In the genomic region with DNA sequence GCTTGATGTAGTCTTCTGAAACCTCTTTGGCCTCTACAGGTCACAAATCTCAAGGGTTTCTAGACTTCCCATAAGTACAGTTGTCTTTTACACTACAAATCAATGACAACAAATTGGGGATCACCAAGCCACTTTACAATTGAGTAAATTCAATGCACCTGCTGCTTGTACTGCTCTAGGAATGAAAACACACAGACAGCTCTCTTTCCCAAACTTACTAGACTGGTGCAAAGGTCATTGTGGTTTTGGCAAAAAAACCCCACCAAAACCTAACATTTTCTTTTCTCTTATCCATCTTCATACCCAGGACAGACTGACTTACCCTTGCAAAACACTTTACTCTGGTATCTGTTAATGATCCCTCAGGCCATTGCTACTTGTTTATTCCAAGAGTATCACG, we compare ENCODE assay signal across 16 cellular contexts. TPM values are rescaled to one million over a fixed set of nuclear protein-coding genes. Genes with fewer than 3 reads are reported as not detected.
DNase-seq lines count a peak whose midpoint lies in the region; ATAC-seq and TF ChIP-seq lines count a peak whose summit lies in the region.
"Had no signal": no experiment of that assay in that cellular context is flagged by ENCODE, and none has a peak within 500 bp of the region (broad histone marks: within the 10 kb centered on the region; RNA-seq: fewer than 3 reads in every experiment).

No MANE protein-coding gene starts in this region.

- H3K4me1 Mint-ChIP-seq in CD4-positive, alpha-beta memory T cell = peaks cover 32 to 55% (median 43%) of the 10 kb centered on the region in 4 donors
- peaks cover 47% of the 10 kb centered on the region for H3K4me1 Mint-ChIP-seq in activated B cell treated with CpG ODN at 0.5 μM for 24 hours

- no peak for TF ChIP-seq RAD21 in liver (IDR thresholded peaks at IDR 0.05)

- TF ChIP-seq CTCF in GM12865 (IDR thresholded peaks at IDR 0.05; ENCODE audit: insufficient read depth, low read depth, low read length, missing control alignments) (no peak), activated B cell treated with CpG ODN at 0.5 μM for 24 hours (IDR thresholded peaks at IDR 0.05) (no peak), liver (IDR thresholded peaks at IDR 0.05; ENCODE audit: low read depth, low read length, missing input control) (no peak)

- 27% methylated on average over 1 of the region's 1 CpG for WGBS in liver

- peak overlapping the region; percentile 8 to 97 (median 66) for H3K4me3 Mint-ChIP-seq in CD4-positive, alpha-beta memory T cell
- H3K4me3 Mint-ChIP-seq in activated B cell treated with CpG ODN at 0.5 μM for 24 hours = peak overlapping the region; percentile 55
- H3K4me3 Mint-ChIP-seq: neural progenitor cell had no signal

- H3K27me3 Mint-ChIP-seq in CD4-positive, alpha-beta memory T cell = no peaks in the 10 kb centered on the region
- no peaks in the 10 kb centered on the region for H3K27me3 Mint-ChIP-seq in activated B cell treated with CpG ODN at 0.5 μM for 24 hours

- peak overlapping the region; percentile 96 for H3K27ac ChIP-seq in CD4-positive, alpha-beta memory T cell (ENCODE audit: low read depth, low read length)
- no peak overlapping the region for H3K27ac ChIP-seq in liver (ENCODE audit: low read depth in 1 of 2, low read length in 2 of 2)
- H3K27ac ChIP-seq: neural progenitor cell had no signal

- CTCF ChIA-PET in CD4-positive, alpha-beta memory T cell (lab: Charles Lee; ENCODE audit: partially characterized antibody) = interaction anchor here (1.0 to 13.9 kb wide), 4 partner anchors 32 to 99 kb away, joined by 3 to 561 read pairs (median 186); partner anchors contain the start of gene PHC1
- CTCF ChIA-PET in activated B cell treated with CpG ODN at 0.5 μM for 24 hours (lab: Charles Lee) = interaction anchor here (0.8 kb wide), 1 partner anchor 95 kb away, joined by 3 read pairs; no protein-coding TSS in a partner anchor

- no peaks in the 10 kb centered on the region for H3K9me3 Mint-ChIP-seq in CD4-positive, alpha-beta memory T cell
- no peaks in the 10 kb centered on the region for H3K9me3 Mint-ChIP-seq in activated B cell treated with CpG ODN at 0.5 μM for 24 hours
- H3K9me3 Mint-ChIP-seq: neural progenitor cell had no signal

- H3K36me3 Mint-ChIP-seq in CD4-positive, alpha-beta memory T cell = peaks cover 15 to 73% of the 10 kb centered on the region in 2 donors
- H3K36me3 Mint-ChIP-seq in activated B cell treated with CpG ODN at 0.5 μM for 24 hours (ENCODE audit: low read depth) = peaks cover 64% of the 10 kb centered on the region

- intact Hi-C loops in CD4-positive, alpha-beta memory T cell (cut with micrococcal nuclease) = no loop called here
- intact Hi-C loops in activated B cell treated with CpG ODN at 0.5 μM for 24 hours (cut with micrococcal nuclease) = no loop called here

- peak overlapping the region; percentile 25 to 99 (median 85) for H3K27ac Mint-ChIP-seq in CD4-positive, alpha-beta memory T cell
- H3K27ac Mint-ChIP-seq in activated B cell treated with CpG ODN at 0.5 μM for 24 hours = peak overlapping the region; percentile 74
- H3K27ac Mint-ChIP-seq: neural progenitor cell had no signal

- H3K9ac ChIP-seq in liver (ENCODE audit: low read depth in 1 of 2, low read length in 2 of 2) = no peak overlapping the region
- H3K9ac ChIP-seq: neural progenitor cell, SK-N-SH had no signal

- DNase-seq in CD4-positive, alpha-beta memory T cell = no peak
- DNase-seq in GM12865 (ENCODE audit: low read depth) = peak; percentile 39
- no peak for DNase-seq in activated B cell treated with CpG ODN at 0.5 μM for 24 hours
- DNase-seq in NOMO-1 treated with dmso at 0.1 percent for 144 hours (lab: John Stamatoyannopoulos, UW; ENCODE audit: unreplicated experiment) = no peak
- DNase-seq in superior temporal gyrus (ENCODE audit: extremely low spot score) = no peak
- DNase-seq: activated CD4-positive, CD25-positive, alpha-beta regulatory T cell; effector CD8-positive, alpha-beta T cell; GOT3; NCI-H1048; NCI-H2171; retina; SK-N-SH; trophoblast cell had no signal

- H3K27me3 ChIP-seq in CD4-positive, alpha-beta memory T cell (ENCODE audit: insufficient read depth, low read length) = no peaks in the 10 kb centered on the region
- no peaks in the 10 kb centered on the region for H3K27me3 ChIP-seq in liver (ENCODE audit: control insufficient read depth in 4 of 4, insufficient read depth in 4 of 4, low read length in 3 of 4)
- H3K27me3 ChIP-seq: neural progenitor cell had no signal

- POLR2A ChIA-PET in CD4-positive, alpha-beta memory T cell (lab: Charles Lee; ENCODE audit: partially characterized antibody) = interaction anchor here (1.6 to 10.1 kb wide), 3 partner anchors 9 to 103 kb away, joined by 5 to 492 read pairs (median 9); no protein-coding TSS in a partner anchor
- POLR2A ChIA-PET in activated B cell treated with CpG ODN at 0.5 μM for 24 hours (lab: Charles Lee) = interaction anchor here (0.6 kb wide), 1 partner anchor 49 kb away, joined by 6 read pairs; no protein-coding TSS in a partner anchor

- no peak for ATAC-seq in activated B cell treated with CpG ODN at 0.5 μM for 24 hours (ENCODE audit: low read depth)
- no peak for ATAC-seq in HG02571 (IDR thresholded peaks at IDR 0.05; ENCODE audit: unreplicated experiment)

- no peak overlapping the region for H3K4me3 ChIP-seq in CD4-positive, alpha-beta memory T cell (ENCODE audit: low read length in 2 of 2)
- H3K4me3 ChIP-seq in GM12865 (ENCODE audit: low read depth, low read length) (no peak overlapping the region; the same call in 1 of the 2 replicates), liver (ENCODE audit: low read depth in 1 of 3, low read length in 3 of 3) (no peak overlapping the region)
- H3K4me3 ChIP-seq: neural progenitor cell had no signal

- H3K9me3 ChIP-seq in CD4-positive, alpha-beta memory T cell (ENCODE audit: control insufficient read depth in 1 of 2, low read length in 2 of 2) = no peaks in the 10 kb centered on the region
- no peaks in the 10 kb centered on the region for H3K9me3 ChIP-seq in liver (ENCODE audit: control insufficient read depth in 4 of 4, low read length in 3 of 4)
- H3K9me3 ChIP-seq: SK-N-SH had no signal

- H3K36me3 ChIP-seq in CD4-positive, alpha-beta memory T cell (ENCODE audit: insufficient read depth, low read length) = peaks cover 37% of the 10 kb centered on the region
- peaks cover 11 to 39% (median 34%) of the 10 kb centered on the region in 4 donors for H3K36me3 ChIP-seq in liver (ENCODE audit: control insufficient read depth in 4 of 4, insufficient read depth in 3 of 4, low read depth in 1 of 4, low read length in 3 of 4)
- H3K36me3 ChIP-seq: neural progenitor cell had no signal

- H3K4me1 ChIP-seq in CD4-positive, alpha-beta memory T cell (ENCODE audit: insufficient read depth, low read length) = peaks cover 37% of the 10 kb centered on the region
- peaks cover 0 to 34% (median 26%) of the 10 kb centered on the region in 4 donors for H3K4me1 ChIP-seq in liver (ENCODE audit: control insufficient read depth in 4 of 4, insufficient read depth in 4 of 4, low read length in 3 of 4)

TF ChIP-seq in liver, 16 proteins besides CTCF, POLR2A, EP300 and RAD21:
- TF ChIP-seq GABPA (IDR thresholded peaks at IDR 0.05 in 1 of 2, conservative IDR thresholded peaks at IDR 0.05 in 1 of 2) = no peak
- peak; percentile 20 to 27 for TF ChIP-seq RXRA (IDR thresholded peaks at IDR 0.05)
- no peak for TF ChIP-seq FOXA2 (IDR thresholded peaks at IDR 0.05)
- no peak for TF ChIP-seq NR2F2 (IDR thresholded peaks at IDR 0.05)
- peak; percentile 31 for TF ChIP-seq SP1 (IDR thresholded peaks at IDR 0.05)
- TF ChIP-seq EGR1 (IDR thresholded peaks at IDR 0.05; ENCODE audit: low read depth in 2 of 2) = no peak
- peak; percentile 59 to 69 for TF ChIP-seq HNF4A (conservative IDR thresholded peaks at IDR 0.05)

RNA-seq across cellular contexts. Expression of gene M6PR, which starts 2.7 kb away (rescaled TPM):
- 100 to 1,000 TPM; 226 to 247 TPM for total RNA-seq in CD4-positive, alpha-beta memory T cell
- 100 to 1,000 TPM; 363 to 502 TPM for polyA plus RNA-seq in CD4-positive, alpha-beta memory T cell
- total RNA-seq in activated B cell treated with CpG ODN at 0.5 μM for 24 hours (202 and 229 TPM in 2 replicates), liver (100 to 1,000 TPM in 1 of 2 donors, 10 to 100 TPM in 1; 44.5 to 118 TPM)
- 10 to 100 TPM; 38.7 to 48.9 TPM for polyA plus RNA-seq in liver

RNA-seq across cellular contexts. Expression of gene PHC1, which starts 32.4 kb away (rescaled TPM):
- total RNA-seq in CD4-positive, alpha-beta memory T cell = 10 to 100 TPM; 52.4 to 52.8 TPM
- 10 to 100 TPM; 22.3 to 28.1 TPM for polyA plus RNA-seq in CD4-positive, alpha-beta memory T cell
- total RNA-seq in activated B cell treated with CpG ODN at 0.5 μM for 24 hours = 45.8 and 46.0 TPM in 2 replicates
- total RNA-seq in liver = 1 to 10 TPM; 4.1 to 7.6 TPM
- 1 to 10 TPM; 2.4 to 3.7 TPM for polyA plus RNA-seq in liver

RNA-seq across cellular contexts. Expression of gene KLRG1, which starts 42.6 kb away (rescaled TPM):
- 10 to 100 TPM; 51.2 to 55.8 TPM for total RNA-seq in CD4-positive, alpha-beta memory T cell
- 100 to 1,000 TPM in 1 of 2 donors, 10 to 100 TPM in 1; 98.9 to 161 TPM for polyA plus RNA-seq in CD4-positive, alpha-beta memory T cell
- total RNA-seq in activated B cell treated with CpG ODN at 0.5 μM for 24 hours (1.9 and 3.1 TPM in 2 replicates), liver (1 to 10 TPM; 2.4 to 2.8 TPM)
- polyA plus RNA-seq in liver = 1 to 10 TPM in 1 of 2 donors, under 1 TPM in 1; 0.95 to 2.7 TPM

Comparison
In these comparisons a context has a peak if more than half of its experiments do, and no peak if none do; other contexts are left out.
1. RNA of gene KLRG1, which starts 42.6 kb away (total RNA-seq): 51.2 to 55.8 TPM in CD4-positive, alpha-beta memory T cell; 1.9 to 3.1 TPM in activated B cell treated with CpG ODN at 0.5 μM for 24 hours and 2.4 to 2.8 TPM in liver; every median in the first group is over 10 times any median in the second.